In genomic region chr7:150902078-150903033, GRCh38 we compare ENCODE assay signal across 19 cellular contexts. TPM values are rescaled to one million over a fixed set of nuclear protein-coding genes. Genes with fewer than 3 reads are reported as not detected.
DNase-seq lines count a peak whose midpoint lies in the region; ATAC-seq, FAIRE-seq and TF ChIP-seq lines count a peak whose summit lies in the region.
"Had no signal": no experiment of that assay in that cellular context is flagged by ENCODE, and none has a peak within 500 bp of the region (broad histone marks: within the 10 kb centered on the region; RNA-seq: fewer than 3 reads in every experiment).

No MANE protein-coding gene starts in this region.

- DNase-seq in DMS 273 (lab: John Stamatoyannopoulos, UW; ENCODE audit: unreplicated experiment) (peak; percentile 67), DMS 273 treated with DMSO at 0.1 percent for 48 hours (lab: John Stamatoyannopoulos, UW) (no peak), keratinocyte (ENCODE audit: low read depth, low spot score) (no peak), NCI-H1417 treated with DMSO at 0.1 percent for 48 hours (lab: John Stamatoyannopoulos, UW) (no peak), SW 1271 (lab: John Stamatoyannopoulos, UW) (no peak)
- DNase-seq: activated CD4-positive, alpha-beta T cell treated with anti-CD3 and anti-CD28 coated beads for 36 hours; activated CD8-positive, alpha-beta memory T cell treated with anti-CD3 and anti-CD28 coated beads, Interleukin-2, amount 10 ng/mL, durations not matched to agents 7 days and 5 days; activated naive CD8-positive, alpha-beta T cell treated with anti-CD3 and anti-CD28 coated beads, Interleukin-2, amount 10 ng/mL, durations not matched to agents 7 days and 5 days; brain microvascular endothelial cell; Caco-2; H7; NCI-H1436 treated with DMSO at 0.1 percent for 48 hours; stimulated activated naive B cell treated with anti-CD40 and anti-IgM and Interleukin-4, amounts not matched to agents 10 μg/mL and 1 μg/mL and 100 μg/mL, for 72 hours had no signal

- H3K27me3 Mint-ChIP-seq in stimulated activated memory B cell treated with anti-CD40 and anti-IgM and Interleukin-4, amounts not matched to agents 10 μg/mL and 1 μg/mL and 100 μg/mL, for 72 hours = peaks cover 39% of the 10 kb centered on the region

- no peak overlapping the region for H3K4me3 Mint-ChIP-seq in stimulated activated memory B cell treated with anti-CD40 and anti-IgM and Interleukin-4, amounts not matched to agents 10 μg/mL and 1 μg/mL and 100 μg/mL, for 72 hours
- H3K4me3 Mint-ChIP-seq: activated CD4-positive, alpha-beta T cell treated with anti-CD3 and anti-CD28 coated beads for 36 hours; activated CD8-positive, alpha-beta memory T cell treated with anti-CD3 and anti-CD28 coated beads, Interleukin-2, amount 10 ng/mL, durations not matched to agents 7 days and 5 days; activated naive CD8-positive, alpha-beta T cell treated with anti-CD3 and anti-CD28 coated beads, Interleukin-2, amount 10 ng/mL, durations not matched to agents 7 days and 5 days; stimulated activated naive B cell treated with anti-CD40 and anti-IgM and Interleukin-4, amounts not matched to agents 10 μg/mL and 1 μg/mL and 100 μg/mL, for 72 hours had no signal

- no peak overlapping the region for H3K4me3 ChIP-seq in keratinocyte (ENCODE audit: control insufficient read depth in 2 of 3, extremely low read depth in 1 of 3, insufficient read depth in 2 of 3, low read depth in 1 of 3, low read length in 3 of 3)

- no peak overlapping the region for H3K4me2 ChIP-seq in keratinocyte (ENCODE audit: control insufficient read depth, extremely low read depth, insufficient read depth, low read depth, low read length)

- TF ChIP-seq CTCF in keratinocyte (optimal IDR thresholded peaks at IDR 0.05 in 1 of 3, IDR thresholded peaks at IDR 0.05 in 1 of 3, conservative IDR thresholded peaks at IDR 0.05 in 1 of 3; ENCODE audit: extremely low read depth in 1 of 3, insufficient read depth in 2 of 3, low read length in 3 of 3) = no peak

- H2AFZ ChIP-seq in keratinocyte (ENCODE audit: control insufficient read depth, low read length) = no peak overlapping the region

- no peak overlapping the region for H3K9ac ChIP-seq in keratinocyte (ENCODE audit: control insufficient read depth, extremely low read depth, insufficient read depth, low read length)

- H3K4me1 ChIP-seq in keratinocyte (ENCODE audit: control insufficient read depth, extremely low read depth, insufficient read depth, low read length) = peaks cover 8% of the 10 kb centered on the region

- no peaks in the 10 kb centered on the region for H3K36me3 Mint-ChIP-seq in stimulated activated memory B cell treated with anti-CD40 and anti-IgM and Interleukin-4, amounts not matched to agents 10 μg/mL and 1 μg/mL and 100 μg/mL, for 72 hours
- H3K36me3 Mint-ChIP-seq: activated CD8-positive, alpha-beta memory T cell treated with anti-CD3 and anti-CD28 coated beads, Interleukin-2, amount 10 ng/mL, durations not matched to agents 7 days and 5 days; activated naive CD8-positive, alpha-beta T cell treated with anti-CD3 and anti-CD28 coated beads, Interleukin-2, amount 10 ng/mL, durations not matched to agents 7 days and 5 days; stimulated activated naive B cell treated with anti-CD40 and anti-IgM and Interleukin-4, amounts not matched to agents 10 μg/mL and 1 μg/mL and 100 μg/mL, for 72 hours; type B pancreatic cell had no signal

- no peaks in the 10 kb centered on the region for H4K20me1 ChIP-seq in keratinocyte (ENCODE audit: control insufficient read depth, extremely low read depth, insufficient read depth, low read length)

- H3K9me1 ChIP-seq in keratinocyte (ENCODE audit: control insufficient read depth, extremely low read depth, insufficient read depth, low read length) = no peaks in the 10 kb centered on the region

- H3K9me3 Mint-ChIP-seq in stimulated activated memory B cell treated with anti-CD40 and anti-IgM and Interleukin-4, amounts not matched to agents 10 μg/mL and 1 μg/mL and 100 μg/mL, for 72 hours = no peaks in the 10 kb centered on the region
- H3K9me3 Mint-ChIP-seq: activated naive CD8-positive, alpha-beta T cell treated with anti-CD3 and anti-CD28 coated beads, Interleukin-2, amount 10 ng/mL, durations not matched to agents 7 days and 5 days; activated T-helper 2 cell treated with anti-CD3 and anti-CD28 coated beads, Interferon-gamma antibody, Interleukin-2, Interleukin-4, amounts not matched to agents 10 μg/mL and 5 μg/mL and 100 μg/mL, durations not matched to agents 14 hours and 24 hours and 36 hours; stimulated activated naive B cell treated with anti-CD40 and anti-IgM and Interleukin-4, amounts not matched to agents 10 μg/mL and 1 μg/mL and 100 μg/mL, for 72 hours; type B pancreatic cell had no signal

- no peaks in the 10 kb centered on the region for H3K36me3 ChIP-seq in keratinocyte (ENCODE audit: control insufficient read depth in 2 of 2, extremely low read depth in 1 of 2, insufficient read depth in 2 of 2, low read length in 2 of 2)
- H3K36me3 ChIP-seq: brain microvascular endothelial cell had no signal

- H3K27ac Mint-ChIP-seq in stimulated activated memory B cell treated with anti-CD40 and anti-IgM and Interleukin-4, amounts not matched to agents 10 μg/mL and 1 μg/mL and 100 μg/mL, for 72 hours = peak overlapping the region; percentile 17
- H3K27ac Mint-ChIP-seq: activated CD4-positive, alpha-beta T cell treated with anti-CD3 and anti-CD28 coated beads for 36 hours; activated CD8-positive, alpha-beta memory T cell treated with anti-CD3 and anti-CD28 coated beads, Interleukin-2, amount 10 ng/mL, durations not matched to agents 7 days and 5 days; activated naive CD8-positive, alpha-beta T cell treated with anti-CD3 and anti-CD28 coated beads, Interleukin-2, amount 10 ng/mL, durations not matched to agents 7 days and 5 days; activated T-helper 2 cell treated with anti-CD3 and anti-CD28 coated beads, Interferon-gamma antibody, Interleukin-2, Interleukin-4, amounts not matched to agents 10 μg/mL and 5 μg/mL and 100 μg/mL, durations not matched to agents 14 hours and 24 hours and 36 hours; stimulated activated naive B cell treated with anti-CD40 and anti-IgM and Interleukin-4, amounts not matched to agents 10 μg/mL and 1 μg/mL and 100 μg/mL, for 72 hours had no signal

- no peak overlapping the region for H3K27ac ChIP-seq in keratinocyte (ENCODE audit: control insufficient read depth, insufficient read depth, low read length)
- H3K27ac ChIP-seq: 22Rv1, brain microvascular endothelial cell had no signal

- H3K9me3 ChIP-seq in keratinocyte (ENCODE audit: control insufficient read depth, low read depth, low read length) = no peaks in the 10 kb centered on the region
- H3K9me3 ChIP-seq: Caco-2 had no signal

- peaks cover 64% of the 10 kb centered on the region for H3K4me1 Mint-ChIP-seq in stimulated activated memory B cell treated with anti-CD40 and anti-IgM and Interleukin-4, amounts not matched to agents 10 μg/mL and 1 μg/mL and 100 μg/mL, for 72 hours

- ATAC-seq in SK-N-SH treated with all-trans-retinoic acid at 6 μM for 48 hours = 0 out of 3 replicates have a peak, but pooled peaks have one; percentile 2
- ATAC-seq in stimulated activated memory B cell treated with anti-CD40 and anti-IgM and Interleukin-4, amounts not matched to agents 10 μg/mL and 1 μg/mL and 100 μg/mL, for 72 hours = no peak
- no peak for ATAC-seq in GM21526 (IDR thresholded peaks at IDR 0.05; ENCODE audit: low FRiP score, unreplicated experiment)
- ATAC-seq: activated CD4-positive, alpha-beta T cell treated with anti-CD3 and anti-CD28 coated beads for 36 hours; activated CD8-positive, alpha-beta memory T cell treated with anti-CD3 and anti-CD28 coated beads, Interleukin-2, amount 10 ng/mL, durations not matched to agents 7 days and 5 days; stimulated activated naive B cell treated with anti-CD40 and anti-IgM and Interleukin-4, amounts not matched to agents 10 μg/mL and 1 μg/mL and 100 μg/mL, for 72 hours had no signal

- peak; percentile 17 for FAIRE-seq in keratinocyte (lab: Jason Lieb, UNC)

- dilution Hi-C loops in keratinocyte (cut with MboI; ENCODE audit: extremely low pct_ligation_motif_present, low sequenced_read_pairs) = no loop called here

- peaks cover 11% of the 10 kb centered on the region for H3K27me3 ChIP-seq in keratinocyte (ENCODE audit: control insufficient read depth, extremely low read depth, insufficient read depth, low read length)

- no peaks in the 10 kb centered on the region for H3K79me2 ChIP-seq in keratinocyte (ENCODE audit: control insufficient read depth, insufficient read depth, low read length)

TF ChIP-seq in SK-N-SH treated with all-trans-retinoic acid at 6 μM for 48 hours, 23 proteins besides CTCF, POLR2A, EP300 and RAD21 (continues in another document):
- TF ChIP-seq ESRRG (CRISPR knock-in tag; IDR thresholded peaks at IDR 0.05) (no peak), OSR1 (CRISPR knock-in tag; IDR thresholded peaks at IDR 0.05) (no peak), TSHZ2 (CRISPR knock-in tag; IDR thresholded peaks at IDR 0.05) (no peak), ZNF8 (CRISPR knock-in tag; IDR thresholded peaks at IDR 0.05) (no peak)

RNA-seq across cellular contexts. Expression of gene AOC1, which starts 50.0 kb away (rescaled TPM):
- not detected in 3 replicates for polyA plus RNA-seq in keratinocyte
- polyA plus RNA-seq in keratinocyte (2011; ENCODE audit: low read depth) = not detected
- not detected in 2 replicates for polyA plus RNA-seq in keratinocyte (2011; cell fraction: cytosol; rRNA removed)
- not detected in 2 replicates for polyA plus RNA-seq in keratinocyte (2011; cell fraction: nucleus; rRNA removed)
- polyA plus RNA-seq in keratinocyte (2012; ENCODE audit: low replicate concordance) = not detected in 2 replicates
- polyA minus RNA-seq in keratinocyte = not detected in 3 replicates
- polyA minus RNA-seq in keratinocyte (2011; cell fraction: cytosol; rRNA and poly(A)+ RNA removed) = not detected
- polyA minus RNA-seq in keratinocyte (2011; cell fraction: nucleus; rRNA and poly(A)+ RNA removed) = not detected in 2 replicates
